Comparison of ENCODE assay signal across 14 cellular contexts in the genomic region with DNA sequence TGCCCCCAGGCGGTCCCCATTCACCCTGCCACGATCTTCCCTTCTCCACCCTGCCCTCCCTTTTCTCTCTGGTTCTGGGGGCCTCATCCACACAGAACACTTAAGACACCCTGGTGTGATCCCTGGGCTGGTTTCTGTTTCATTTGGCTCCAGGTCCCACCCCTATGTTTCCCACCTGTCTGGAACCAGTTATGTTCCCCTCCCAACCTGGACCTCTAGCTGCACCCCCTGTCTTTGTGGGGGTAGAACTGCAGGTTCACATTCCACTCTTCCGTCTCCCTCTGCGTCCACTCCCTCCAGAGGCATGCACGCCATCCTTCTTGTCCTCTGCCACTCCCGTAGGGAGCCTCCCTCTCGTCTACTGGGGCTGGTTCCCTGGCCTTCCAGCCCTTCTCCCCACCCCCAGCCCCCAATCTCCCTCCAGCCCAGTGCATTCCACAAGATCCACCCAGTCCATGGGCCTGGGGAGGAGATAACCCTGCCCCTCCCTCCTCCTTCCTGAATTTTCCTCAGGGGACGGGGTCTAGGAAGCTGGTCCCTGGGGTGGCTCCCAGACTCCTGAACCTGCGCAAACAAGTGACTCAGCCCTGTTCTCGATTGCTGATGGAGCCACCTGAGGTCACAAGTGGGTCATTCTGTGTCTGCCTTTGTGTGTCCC.
DNase-seq lines count a peak whose midpoint lies in the region; ATAC-seq, FAIRE-seq and TF ChIP-seq lines count a peak whose summit lies in the region.
"Had no signal": no experiment of that assay in that cellular context is flagged by ENCODE, and none has a peak within 500 bp of the region (broad histone marks: within the 10 kb centered on the region; RNA-seq: fewer than 3 reads in every experiment).

No MANE protein-coding gene starts in this region.

- ATAC-seq in gastrocnemius medialis (peak; percentile 19 to 28), GM19035 (IDR thresholded peaks at IDR 0.05; ENCODE audit: unreplicated experiment) (no peak)
- no peak for ATAC-seq in CD8-positive, alpha-beta T cell
- ATAC-seq: stimulated activated naive CD8-positive, alpha-beta T cell treated with anti-CD3 and anti-CD28 coated beads, Interleukin-15, Interleukin-2, amounts not matched to agents 100 U/mL and 50 U/mL, for 24 hours had no signal

- H3K4me1 Mint-ChIP-seq in CD8-positive, alpha-beta T cell (ENCODE audit: low read depth): no peaks in the 10 kb centered on the region
- H3K4me1 Mint-ChIP-seq: immature natural killer cell had no signal

- H3K27ac Mint-ChIP-seq in CD8-positive, alpha-beta T cell: no peak overlapping the region
- H3K27ac Mint-ChIP-seq: immature natural killer cell; T-helper 1 cell treated with Interleukin-12 subunit alpha and Interleukin-12 subunit beta and Interleukin-4 antibody, amounts not matched to agents 30 μg/mL and 1 μg/mL, for 36 hours had no signal

- peak in 1 of 2 donors; percentile 14 for TF ChIP-seq POLR2A in gastrocnemius medialis (IDR thresholded peaks at IDR 0.05)

- H3K4me3 Mint-ChIP-seq in CD8-positive, alpha-beta T cell: no peak overlapping the region
- H3K4me3 Mint-ChIP-seq: immature natural killer cell; T-helper 1 cell treated with Interleukin-12 subunit alpha and Interleukin-12 subunit beta and Interleukin-4 antibody, amounts not matched to agents 30 μg/mL and 1 μg/mL, for 36 hours had no signal

- H3K4me1 ChIP-seq in left ventricle myocardium inferior (peaks cover 100% of the 10 kb centered on the region), gastrocnemius medialis (peaks cover 55 to 66% of the 10 kb centered on the region in 2 donors)
- no peaks in the 10 kb centered on the region for H3K4me1 ChIP-seq in CD8-positive, alpha-beta T cell (ENCODE audit: insufficient read depth, low read length)

- H3K4me3 ChIP-seq in astrocyte of the cerebellum (ENCODE audit: low read depth, low read length) (no peak overlapping the region), left ventricle myocardium inferior (no peak overlapping the region), gastrocnemius medialis (peak overlapping the region in 1 of 4 donors; percentile 0)
- H3K4me3 ChIP-seq in CD8-positive, alpha-beta T cell (ENCODE audit: low read depth, low read length): no peak overlapping the region
- H3K4me3 ChIP-seq: skin epidermis had no signal

- H3K27ac ChIP-seq in left ventricle myocardium inferior (replicated peaks) (peak overlapping the region; percentile 96), gastrocnemius medialis (peak overlapping the region; percentile 63 to 86 (median 78))
- no peak overlapping the region for H3K27ac ChIP-seq in CD8-positive, alpha-beta T cell (ENCODE audit: low read depth, low read length)

- POLR2A ChIA-PET in CD8-positive, alpha-beta T cell (lab: Charles Lee): no interaction called here

- peak; percentile 33; the same call in 1 of the 3 replicates for TF ChIP-seq CTCF in GM12872 (IDR thresholded peaks at IDR 0.05; ENCODE audit: insufficient read depth, low read depth, low read length)
- TF ChIP-seq CTCF in astrocyte of the cerebellum (IDR thresholded peaks at IDR 0.05; ENCODE audit: low read depth, low read length, missing control alignments): peak; percentile 12
- TF ChIP-seq CTCF in left ventricle myocardium inferior (IDR thresholded peaks at IDR 0.05; ENCODE audit: borderline replicate concordance): peak; percentile 57
- TF ChIP-seq CTCF in gastrocnemius medialis (IDR thresholded peaks at IDR 0.05 in 4 of 5, conservative IDR thresholded peaks at IDR 0.05 in 1 of 5): peak in 1 of 5 experiments; percentile 28
- TF ChIP-seq CTCF in CD8-positive, alpha-beta T cell (IDR thresholded peaks at IDR 0.05): no peak

- no peaks in the 10 kb centered on the region for H3K9me3 Mint-ChIP-seq in CD8-positive, alpha-beta T cell
- H3K9me3 Mint-ChIP-seq: immature natural killer cell; T-helper 1 cell treated with Interleukin-12 subunit alpha and Interleukin-12 subunit beta and Interleukin-4 antibody, amounts not matched to agents 30 μg/mL and 1 μg/mL, for 36 hours had no signal

- H3K9me3 ChIP-seq in left ventricle myocardium inferior (replicated peaks) (no peaks in the 10 kb centered on the region), gastrocnemius medialis (no peaks in the 10 kb centered on the region)
- H3K9me3 ChIP-seq in CD8-positive, alpha-beta T cell (ENCODE audit: low read length): no peaks in the 10 kb centered on the region

- H3K36me3 ChIP-seq in left ventricle myocardium inferior (no peaks in the 10 kb centered on the region), gastrocnemius medialis (no peaks in the 10 kb centered on the region)
- H3K36me3 ChIP-seq in CD8-positive, alpha-beta T cell (ENCODE audit: insufficient read depth, low read length): no peaks in the 10 kb centered on the region

- H3K36me3 Mint-ChIP-seq in CD8-positive, alpha-beta T cell: no peaks in the 10 kb centered on the region
- H3K36me3 Mint-ChIP-seq: immature natural killer cell had no signal

- CTCF ChIA-PET in CD8-positive, alpha-beta T cell (lab: Charles Lee): no interaction called here

- in situ Hi-C loops in astrocyte of the cerebellum (cut with HindIII; ENCODE audit: low sequenced_read_pairs): no loop called here
- in situ Hi-C loops in gastrocnemius medialis (cut with MboI; ENCODE audit: low sequenced_read_pairs in 4 of 4): loop anchor here in 1 of 4 donors (5.0 kb wide), 1 partner anchor 44 kb away; no protein-coding TSS in a partner anchor

- intact Hi-C loops in left ventricle myocardium inferior (cut with micrococcal nuclease) (loop anchor here (5.0 to 10.0 kb wide), 2 partner anchors 52 to 76 kb away; a partner anchor contains a TSS), gastrocnemius medialis (cut with DNase I; ENCODE audit: low total_unique reads) (no loop called here)
- intact Hi-C loops in CD8-positive, alpha-beta T cell (cut with DNase I, micrococcal nuclease): no loop called here

- no peaks in the 10 kb centered on the region for H3K27me3 ChIP-seq in left ventricle myocardium inferior (ENCODE audit: low read depth)
- no peaks in the 10 kb centered on the region for H3K27me3 ChIP-seq in gastrocnemius medialis
- H3K27me3 ChIP-seq in CD8-positive, alpha-beta T cell (ENCODE audit: insufficient read depth, low read length): no peaks in the 10 kb centered on the region

- no peaks in the 10 kb centered on the region for H3K27me3 Mint-ChIP-seq in CD8-positive, alpha-beta T cell (ENCODE audit: low read depth)

- DNase-seq in astrocyte of the cerebellum (ENCODE audit: low read depth): no peak
- peak; percentile 48 for DNase-seq in left ventricle myocardium inferior
- DNase-seq in gastrocnemius medialis: peak in 1 of 2 donors; percentile 42
- no peak for DNase-seq in HTR-8/SVneo (ENCODE audit: insufficient read length, low spot score)
- no peak for DNase-seq in CD8-positive, alpha-beta T cell
- no peak for DNase-seq in NCI-H1092 treated with DMSO at 0.1 percent for 48 hours (lab: John Stamatoyannopoulos, UW)
- DNase-seq: central memory CD4-positive, alpha-beta T cell; immature natural killer cell; NCI-H510A treated with DMSO at 0.1 percent for 48 hours; stimulated activated naive CD8-positive, alpha-beta T cell treated with anti-CD3 and anti-CD28 coated beads, Interleukin-15, Interleukin-2, amounts not matched to agents 100 U/mL and 50 U/mL, for 24 hours had no signal

- FAIRE-seq in HTR-8/SVneo (lab: Jason Lieb, UNC): no peak

Comparison
In these comparisons a context has a peak if more than half of its experiments do, and no peak if none do; other contexts are left out.
1. ATAC-seq: peak in gastrocnemius medialis (2 of 2); none in CD8-positive, alpha-beta T cell (single experiment) and GM19035 (single experiment).